ENCODE assay signal across 8 cellular contexts in genomic region chr1:234598974-234599616, GRCh38. TPM values are rescaled to one million over a fixed set of nuclear protein-coding genes. Genes with fewer than 3 reads are reported as not detected.
A peak's percentile ranks its signal among the peaks of the same experiment; 100 is the strongest.
DNase-seq lines count a peak whose midpoint lies in the region; ATAC-seq and TF ChIP-seq lines count a peak whose summit lies in the region.

No MANE protein-coding gene starts in this region.

- H3K4me2 ChIP-seq in HCT116 (ENCODE audit: low read length), result peak overlapping the region; percentile 80

- TF ChIP-seq POLR2A in HCT116 (IDR thresholded peaks at IDR 0.05; ENCODE audit: borderline replicate concordance, extremely low read depth, insufficient read depth, insufficient read length), result no peak

- H3K27me3 ChIP-seq in HCT116 (ENCODE audit: insufficient read depth, low read length), result no peaks in the 10 kb centered on the region
- no peaks in the 10 kb centered on the region for H3K27me3 ChIP-seq in rectal smooth muscle tissue (ENCODE audit: control insufficient read depth, insufficient read depth, low read length)

- H3K79me2 ChIP-seq in HCT116 (ENCODE audit: insufficient read depth, low read length), result peaks cover 16% of the 10 kb centered on the region

- intact Hi-C loops in HCT116 (cut with micrococcal nuclease), result loop anchor here (1.0 kb wide), 1 partner anchor 484 kb away; no protein-coding TSS in a partner anchor

- peaks cover 48 to 54% of the 10 kb centered on the region in 2 experiments for H3K4me1 ChIP-seq in HCT116 (ENCODE audit: control insufficient read depth in 1 of 2, insufficient read depth in 2 of 2, low read length in 2 of 2)
- H3K4me1 ChIP-seq in rectal smooth muscle tissue (ENCODE audit: control insufficient read depth, insufficient read depth, low read length), result peaks cover 29% of the 10 kb centered on the region

- no peaks in the 10 kb centered on the region for H4K20me1 ChIP-seq in HCT116 (ENCODE audit: insufficient read depth)

- DNase-seq in HCT116 (ENCODE audit: low read depth, low spot score), result no peak
- no peak for DNase-seq in SK-N-MC (ENCODE audit: low read depth, low spot score)
- DNase-seq in fibroblast of gingiva (ENCODE audit: low read depth), result peak; percentile 60
- no peak for DNase-seq in NCI-H1694 (lab: John Stamatoyannopoulos, UW)
- no peak for DNase-seq in stimulated activated CD4-positive, alpha-beta T cell treated with anti-CD3 and anti-CD28 coated beads, Interleukin-1b, Interleukin-23, amount 100 ng/mL, for 48 hours
- DNase-seq in NCI-H2171 (lab: John Stamatoyannopoulos, UW), result no peak

- no peak for ATAC-seq in HCT116
- no peak for ATAC-seq in HG03432 (IDR thresholded peaks at IDR 0.05; ENCODE audit: unreplicated experiment)

- peak overlapping the region; percentile 45 to 55 for H3K4me3 ChIP-seq in HCT116 (replicated peaks in 1 of 2; ENCODE audit: low read depth in 1 of 2, low read length in 2 of 2)
- peak overlapping the region; percentile 90 for H3K4me3 ChIP-seq in SK-N-MC
- H3K4me3 ChIP-seq in rectal smooth muscle tissue (ENCODE audit: low read length), result peak overlapping the region; percentile 67

- POLR2A ChIA-PET in HCT116 (lab: Charles Lee), result interaction anchor here (3.1 kb wide), 1 partner anchor 12 kb away, joined by 26 read pairs; the partner anchor contains the start of gene IRF2BP2

- RAD21 ChIA-PET in HCT116 (lab: Charles Lee; ENCODE audit: low non-redundant PET in 1 of 2, low total read pairs in 2 of 2, uncharacterized antibody in 2 of 2, unreplicated experiment in 2 of 2), result interaction anchor here in 1 of 2 experiments (0.6 kb wide), 2 partner anchors 664 to 852 kb away, joined by 3 read pairs; no protein-coding TSS in a partner anchor

- peak overlapping the region; percentile 69 for H3K27ac ChIP-seq in HCT116 (ENCODE audit: low read depth, low read length)
- H3K27ac ChIP-seq in SK-N-MC, result peak overlapping the region; percentile 83
- H3K27ac ChIP-seq in rectal smooth muscle tissue (ENCODE audit: low read depth, low read length), result peak overlapping the region; percentile 99

- H3K9ac ChIP-seq in HCT116 (ENCODE audit: low read length), result peak overlapping the region; percentile 69
- H3K9ac ChIP-seq in SK-N-MC (ENCODE audit: insufficient read length), result peak overlapping the region; percentile 83
- peak overlapping the region; percentile 46 for H3K9ac ChIP-seq in rectal smooth muscle tissue (ENCODE audit: low read length)

- no peaks in the 10 kb centered on the region for H3K9me2 ChIP-seq in HCT116 (ENCODE audit: insufficient read depth)

- TF ChIP-seq CTCF in HCT116 (IDR thresholded peaks at IDR 0.05 in 2 of 3, conservative IDR thresholded peaks at IDR 0.05 in 1 of 3; ENCODE audit: borderline replicate concordance in 1 of 3, insufficient read depth in 1 of 3, low read depth in 2 of 3, low read length in 2 of 3), result no peak

- H3K36me3 ChIP-seq in HCT116 (ENCODE audit: control insufficient read depth in 1 of 2, insufficient read depth in 2 of 2, low read length in 2 of 2) (no peaks in the 10 kb centered on the region), SK-N-MC (ENCODE audit: insufficient read depth, low read length) (no peaks in the 10 kb centered on the region), rectal smooth muscle tissue (ENCODE audit: control insufficient read depth, insufficient read depth, low read length) (no peaks in the 10 kb centered on the region)

- BruUV-seq in HCT116 (replicated peaks; lab: Mats Ljungman, UMichigan), result no TSS peak

- H3K9me3 ChIP-seq in HCT116 (ENCODE audit: control insufficient read depth in 1 of 2, insufficient read depth in 1 of 2, low read depth in 1 of 2, low read length in 2 of 2) (no peaks in the 10 kb centered on the region), SK-N-MC (ENCODE audit: low read depth, low read length) (no peaks in the 10 kb centered on the region)

- CTCF ChIA-PET in HCT116 (lab: Charles Lee), result interaction anchor here (2.0 to 2.8 kb wide), 2 partner anchors 485 kb away, joined by 9 to 13 read pairs; no protein-coding TSS in a partner anchor

- no peak for TF ChIP-seq RAD21 in HCT116 (IDR thresholded peaks at IDR 0.05; ENCODE audit: low read depth)

- no peak overlapping the region for H2AFZ ChIP-seq in HCT116 (ENCODE audit: low read depth, low read length, poor library complexity, severe bottlenecking)

TF ChIP-seq in HCT116, 20 proteins besides CTCF, POLR2A, EP300 and RAD21:
- TF ChIP-seq POLR2AphosphoS5 (IDR thresholded peaks at IDR 0.05; ENCODE audit: low read depth, low read length) (no peak), EGR1 (IDR thresholded peaks at IDR 0.05; ENCODE audit: low read depth) (no peak), REST (IDR thresholded peaks at IDR 0.05; ENCODE audit: low read depth) (no peak), CEBPB (IDR thresholded peaks at IDR 0.05; ENCODE audit: low read depth) (peak; percentile 29; the same call in 1 of the 2 replicates), JUND (IDR thresholded peaks at IDR 0.05) (no peak), SRF (IDR thresholded peaks at IDR 0.05; ENCODE audit: low read depth) (no peak), EZH2 (IDR thresholded peaks at IDR 0.05) (no peak)
TF ChIP-seq in HCT116: peak in this region for 1.

RNA-seq across cellular contexts. Expression of gene IRF2BP2, which starts 10.9 kb away (rescaled TPM):
- total RNA-seq in HCT116 (2021; ENCODE audit: unreplicated experiment), result 61.3 TPM
- 105 and 134 TPM in 2 replicates for polyA plus RNA-seq in HCT116 (2012)
